In the genomic region with DNA sequence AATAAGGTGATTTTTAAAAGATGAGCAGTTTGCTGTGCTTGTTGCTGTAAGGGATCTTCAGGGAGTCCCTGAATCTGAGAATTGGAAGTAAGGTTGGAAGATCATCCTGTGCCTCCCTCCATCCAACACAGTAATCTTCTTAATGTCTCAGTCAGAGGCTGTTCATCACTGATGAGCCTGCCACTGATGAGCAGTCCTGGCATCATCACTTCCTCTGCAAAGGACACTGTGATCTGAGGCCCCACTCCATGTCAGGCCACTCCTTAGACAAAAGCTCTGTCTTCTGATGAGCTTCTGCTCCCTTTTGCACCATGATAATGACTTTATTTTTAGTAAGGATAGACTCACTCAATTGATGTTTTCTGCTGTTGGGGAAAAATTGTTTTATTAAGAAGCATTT, we compare ENCODE assay signal across 12 cellular contexts.
DNase-seq lines count a peak whose midpoint lies in the region; ATAC-seq and TF ChIP-seq lines count a peak whose summit lies in the region.
"Had no signal": no experiment of that assay in that cellular context is flagged by ENCODE, and none has a peak within 500 bp of the region (broad histone marks: within the 10 kb centered on the region; RNA-seq: fewer than 3 reads in every experiment).

No MANE protein-coding gene starts in this region.

- H3K18ac ChIP-seq in mesenchymal stem cell (ENCODE audit: low read depth in 1 of 2, low read length in 2 of 2): no peak overlapping the region

- H3K36me3 ChIP-seq in mesenchymal stem cell (ENCODE audit: control insufficient read depth in 1 of 2, insufficient read depth in 2 of 2, low read depth in 1 of 2, low read length in 2 of 2): no peaks in the 10 kb centered on the region
- no peaks in the 10 kb centered on the region for H3K36me3 ChIP-seq in Karpas-422 (ENCODE audit: insufficient read depth, low read length)
- H3K36me3 ChIP-seq: Peyer's patch had no signal

- no peaks in the 10 kb centered on the region for H4K20me1 ChIP-seq in Karpas-422 (ENCODE audit: insufficient read depth, low read depth, low read length)

- H3K27ac ChIP-seq in mesenchymal stem cell (ENCODE audit: low read length, poor library complexity, severe bottlenecking) (no peak overlapping the region), Karpas-422 (ENCODE audit: low read length) (no peak overlapping the region)
- H3K27ac ChIP-seq: hepatocyte had no signal

- ATAC-seq in SK-N-SH treated with all-trans-retinoic acid at 6 μM for 48 hours: peak; percentile 28
- no peak for ATAC-seq in GM19023 (IDR thresholded peaks at IDR 0.05; ENCODE audit: unreplicated experiment)
- ATAC-seq: left lobe of liver had no signal

- H3K14ac ChIP-seq in mesenchymal stem cell (ENCODE audit: low read length in 2 of 2): no peak overlapping the region

- peak overlapping the region in 1 of 2 experiments; percentile 65 for H2BK12ac ChIP-seq in mesenchymal stem cell (ENCODE audit: low read length in 2 of 2)

- no peak overlapping the region for H2AFZ ChIP-seq in mesenchymal stem cell (ENCODE audit: low read depth, low read length)
- H2AFZ ChIP-seq in Karpas-422 (ENCODE audit: low read length): no peak overlapping the region
- H2AFZ ChIP-seq: hepatocyte had no signal

- no peaks in the 10 kb centered on the region for H3K79me2 ChIP-seq in Karpas-422 (ENCODE audit: low read length)

- no peak overlapping the region for H3K4ac ChIP-seq in mesenchymal stem cell (ENCODE audit: low read depth in 1 of 2, low read length in 2 of 2)

- H4K91ac ChIP-seq in mesenchymal stem cell (ENCODE audit: low read length): no peak overlapping the region

- no peaks in the 10 kb centered on the region for H3K27me3 ChIP-seq in mesenchymal stem cell (ENCODE audit: control insufficient read depth in 1 of 2, insufficient read depth in 1 of 2, low read length in 2 of 2)
- no peaks in the 10 kb centered on the region for H3K27me3 ChIP-seq in Karpas-422 (ENCODE audit: low read length)
- H3K27me3 ChIP-seq: hepatocyte, Peyer's patch had no signal

- H3K9ac ChIP-seq in mesenchymal stem cell (ENCODE audit: low read length) (peak overlapping the region; percentile 24), Karpas-422 (ENCODE audit: low read length) (no peak overlapping the region)

- H3K9me3 ChIP-seq in mesenchymal stem cell (ENCODE audit: control insufficient read depth, low read length) (no peaks in the 10 kb centered on the region), Karpas-422 (ENCODE audit: low read length) (no peaks in the 10 kb centered on the region)
- H3K9me3 ChIP-seq: Peyer's patch had no signal

- H2BK120ac ChIP-seq in mesenchymal stem cell (ENCODE audit: low read depth, low read length): no peak overlapping the region

- DNase-seq in AG20443 (ENCODE audit: low spot score) (peak; percentile 25), G401 (ENCODE audit: low spot score) (peak; percentile 55), mesenchymal stem cell (peak; percentile 43), NCI-H1105 (lab: John Stamatoyannopoulos, UW) (no peak), Karpas-422 (no peak)
- DNase-seq: CD4-positive, alpha-beta memory T cell; NCI-H1417 treated with DMSO at 0.1 percent for 48 hours; Peyer's patch had no signal

- no peak overlapping the region for H3K4me2 ChIP-seq in mesenchymal stem cell (ENCODE audit: low read length, poor library complexity, severe bottlenecking)
- H3K4me2 ChIP-seq in Karpas-422 (ENCODE audit: low read depth, low read length, poor library complexity, severe bottlenecking): no peak overlapping the region

- in situ Hi-C loops in G401 (cut with HindIII; ENCODE audit: low sequenced_read_pairs): no loop called here

- H3K79me1 ChIP-seq in mesenchymal stem cell (replicated peaks; ENCODE audit: low read length, poor library complexity, severe bottlenecking): peaks cover 1% of the 10 kb centered on the region

- H3K9me2 ChIP-seq in Karpas-422 (replicated peaks; ENCODE audit: insufficient read depth, low read length): no peaks in the 10 kb centered on the region

- H3K23ac ChIP-seq in mesenchymal stem cell (ENCODE audit: low read length in 2 of 2): no peak overlapping the region

- no peak overlapping the region for H3K4me3 ChIP-seq in mesenchymal stem cell (ENCODE audit: insufficient read depth in 1 of 2, low read depth in 1 of 2, low read length in 2 of 2)
- no peak overlapping the region for H3K4me3 ChIP-seq in Karpas-422 (ENCODE audit: low read length)
- H3K4me3 ChIP-seq: hepatocyte, Peyer's patch had no signal

- H3K4me1 ChIP-seq in mesenchymal stem cell (ENCODE audit: control insufficient read depth, insufficient read depth, low read depth, low read length) (peaks cover 3% of the 10 kb centered on the region), Karpas-422 (ENCODE audit: low read length) (no peaks in the 10 kb centered on the region)
- H3K4me1 ChIP-seq: Peyer's patch had no signal

- H4K8ac ChIP-seq in mesenchymal stem cell (ENCODE audit: low read length): no peak overlapping the region

- no peak overlapping the region for H2BK5ac ChIP-seq in mesenchymal stem cell (ENCODE audit: low read depth, low read length, poor library complexity, severe bottlenecking)

- no peak overlapping the region for H2BK15ac ChIP-seq in mesenchymal stem cell (ENCODE audit: low read depth, poor library complexity, severe bottlenecking)

- no peak overlapping the region for H2AK5ac ChIP-seq in mesenchymal stem cell (ENCODE audit: low read length, severe bottlenecking)

TF ChIP-seq in SK-N-SH treated with all-trans-retinoic acid at 6 μM for 48 hours, 23 proteins besides CTCF, POLR2A, EP300 and RAD21:
- TF ChIP-seq ZNF70 (CRISPR knock-in tag; IDR thresholded peaks at IDR 0.05) (no peak), ZC3H10 (CRISPR knock-in tag; IDR thresholded peaks at IDR 0.05) (no peak), OSR1 (CRISPR knock-in tag; IDR thresholded peaks at IDR 0.05) (no peak), GLIS3 (CRISPR knock-in tag; IDR thresholded peaks at IDR 0.05) (no peak)
- TF ChIP-seq, protein P1, sequence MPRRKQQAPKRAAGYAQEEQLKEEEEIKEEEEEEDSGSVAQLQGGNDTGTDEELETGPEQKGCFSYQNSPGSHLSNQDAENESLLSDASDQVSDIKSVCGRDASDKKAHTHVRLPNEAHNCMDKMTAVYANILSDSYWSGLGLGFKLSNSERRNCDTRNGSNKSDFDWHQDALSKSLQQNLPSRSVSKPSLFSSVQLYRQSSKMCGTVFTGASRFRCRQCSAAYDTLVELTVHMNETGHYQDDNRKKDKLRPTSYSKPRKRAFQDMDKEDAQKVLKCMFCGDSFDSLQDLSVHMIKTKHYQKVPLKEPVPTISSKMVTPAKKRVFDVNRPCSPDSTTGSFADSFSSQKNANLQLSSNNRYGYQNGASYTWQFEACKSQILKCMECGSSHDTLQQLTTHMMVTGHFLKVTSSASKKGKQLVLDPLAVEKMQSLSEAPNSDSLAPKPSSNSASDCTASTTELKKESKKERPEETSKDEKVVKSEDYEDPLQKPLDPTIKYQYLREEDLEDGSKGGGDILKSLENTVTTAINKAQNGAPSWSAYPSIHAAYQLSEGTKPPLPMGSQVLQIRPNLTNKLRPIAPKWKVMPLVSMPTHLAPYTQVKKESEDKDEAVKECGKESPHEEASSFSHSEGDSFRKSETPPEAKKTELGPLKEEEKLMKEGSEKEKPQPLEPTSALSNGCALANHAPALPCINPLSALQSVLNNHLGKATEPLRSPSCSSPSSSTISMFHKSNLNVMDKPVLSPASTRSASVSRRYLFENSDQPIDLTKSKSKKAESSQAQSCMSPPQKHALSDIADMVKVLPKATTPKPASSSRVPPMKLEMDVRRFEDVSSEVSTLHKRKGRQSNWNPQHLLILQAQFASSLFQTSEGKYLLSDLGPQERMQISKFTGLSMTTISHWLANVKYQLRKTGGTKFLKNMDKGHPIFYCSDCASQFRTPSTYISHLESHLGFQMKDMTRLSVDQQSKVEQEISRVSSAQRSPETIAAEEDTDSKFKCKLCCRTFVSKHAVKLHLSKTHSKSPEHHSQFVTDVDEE (CRISPR knock-in tag; IDR thresholded peaks at IDR 0.05): no peak
- TF ChIP-seq, protein P2, sequence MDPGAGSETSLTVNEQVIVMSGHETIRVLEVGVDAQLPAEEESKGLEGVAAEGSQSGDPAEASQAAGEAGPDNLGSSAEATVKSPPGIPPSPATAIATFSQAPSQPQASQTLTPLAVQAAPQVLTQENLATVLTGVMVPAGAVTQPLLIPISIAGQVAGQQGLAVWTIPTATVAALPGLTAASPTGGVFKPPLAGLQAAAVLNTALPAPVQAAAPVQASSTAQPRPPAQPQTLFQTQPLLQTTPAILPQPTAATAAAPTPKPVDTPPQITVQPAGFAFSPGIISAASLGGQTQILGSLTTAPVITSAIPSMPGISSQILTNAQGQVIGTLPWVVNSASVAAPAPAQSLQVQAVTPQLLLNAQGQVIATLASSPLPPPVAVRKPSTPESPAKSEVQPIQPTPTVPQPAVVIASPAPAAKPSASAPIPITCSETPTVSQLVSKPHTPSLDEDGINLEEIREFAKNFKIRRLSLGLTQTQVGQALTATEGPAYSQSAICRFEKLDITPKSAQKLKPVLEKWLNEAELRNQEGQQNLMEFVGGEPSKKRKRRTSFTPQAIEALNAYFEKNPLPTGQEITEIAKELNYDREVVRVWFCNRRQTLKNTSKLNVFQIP (CRISPR knock-in tag; IDR thresholded peaks at IDR 0.05; ENCODE audit: borderline replicate concordance, low read depth): no peak
- TF ChIP-seq, protein P3, sequence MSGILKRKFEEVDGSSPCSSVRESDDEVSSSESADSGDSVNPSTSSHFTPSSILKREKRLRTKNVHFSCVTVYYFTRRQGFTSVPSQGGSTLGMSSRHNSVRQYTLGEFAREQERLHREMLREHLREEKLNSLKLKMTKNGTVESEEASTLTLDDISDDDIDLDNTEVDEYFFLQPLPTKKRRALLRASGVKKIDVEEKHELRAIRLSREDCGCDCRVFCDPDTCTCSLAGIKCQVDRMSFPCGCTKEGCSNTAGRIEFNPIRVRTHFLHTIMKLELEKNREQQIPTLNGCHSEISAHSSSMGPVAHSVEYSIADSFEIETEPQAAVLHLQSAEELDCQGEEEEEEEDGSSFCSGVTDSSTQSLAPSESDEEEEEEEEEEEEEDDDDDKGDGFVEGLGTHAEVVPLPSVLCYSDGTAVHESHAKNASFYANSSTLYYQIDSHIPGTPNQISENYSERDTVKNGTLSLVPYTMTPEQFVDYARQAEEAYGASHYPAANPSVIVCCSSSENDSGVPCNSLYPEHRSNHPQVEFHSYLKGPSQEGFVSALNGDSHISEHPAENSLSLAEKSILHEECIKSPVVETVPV (CRISPR knock-in tag; IDR thresholded peaks at IDR 0.05): no peak

Comparison
In these comparisons a context has a peak if more than half of its experiments do, and no peak if none do; other contexts are left out.
1. DNase-seq: peak in AG20443 (single experiment), G401 (single experiment) and mesenchymal stem cell (single experiment); none in NCI-H1105 (single experiment) and Karpas-422 (single experiment).